ENCODE assay signal across 20 cellular contexts in genomic region chr5:139835656-139836055, GRCh38. TPM values are rescaled to one million over a fixed set of nuclear protein-coding genes. Genes with fewer than 3 reads are reported as not detected.
"Had no signal": no experiment of that assay in that cellular context is flagged by ENCODE, and none has a peak within 500 bp of the region (broad histone marks: within the 10 kb centered on the region; RNA-seq: fewer than 3 reads in every experiment).

No MANE protein-coding gene starts in this region.

- H3K27ac Mint-ChIP-seq: activated CD4-positive, alpha-beta T cell treated with anti-CD3 and anti-CD28 coated beads, Interleukin-2, amount 10 ng/mL, durations not matched to agents 7 days and 5 days; activated naive CD4-positive, alpha-beta T cell treated with anti-CD3 and anti-CD28 coated beads, Interleukin-2, amount 50 U/mL, for 72 hours; activated T-cell treated with anti-CD3 and anti-CD28 coated beads, Interleukin-2, amount 50 U/mL, for 72 hours; immature natural killer cell; stimulated activated memory B cell treated with anti-CD40 and anti-IgM and Interleukin-4, amounts not matched to agents 10 μg/mL and 1 μg/mL and 100 μg/mL, for 72 hours had no signal

- H3K36me3 ChIP-seq: neutrophil had no signal

- H3K4me1 Mint-ChIP-seq: activated CD4-positive, alpha-beta T cell treated with anti-CD3 and anti-CD28 coated beads, Interleukin-2, amount 10 ng/mL, durations not matched to agents 7 days and 5 days; immature natural killer cell; stimulated activated memory B cell treated with anti-CD40 and anti-IgM and Interleukin-4, amounts not matched to agents 10 μg/mL and 1 μg/mL and 100 μg/mL, for 72 hours had no signal

- H3K36me3 Mint-ChIP-seq: activated naive CD4-positive, alpha-beta T cell treated with anti-CD3 and anti-CD28 coated beads, Interleukin-2, amount 50 U/mL, for 72 hours; stimulated activated memory B cell treated with anti-CD40 and anti-IgM and Interleukin-4, amounts not matched to agents 10 μg/mL and 1 μg/mL and 100 μg/mL, for 72 hours had no signal

- H3K9me3 ChIP-seq: body of pancreas, neutrophil had no signal

- H3K4me1 ChIP-seq: body of pancreas, foreskin keratinocyte had no signal

- H3K4me3 Mint-ChIP-seq: activated CD4-positive, alpha-beta T cell treated with anti-CD3 and anti-CD28 coated beads, Interleukin-2, amount 10 ng/mL, durations not matched to agents 7 days and 5 days; activated T-cell treated with anti-CD3 and anti-CD28 coated beads, Interleukin-2, amount 50 U/mL, for 72 hours; immature natural killer cell; stimulated activated memory B cell treated with anti-CD40 and anti-IgM and Interleukin-4, amounts not matched to agents 10 μg/mL and 1 μg/mL and 100 μg/mL, for 72 hours had no signal

- H3K9me3 Mint-ChIP-seq: activated CD4-positive, alpha-beta T cell treated with anti-CD3 and anti-CD28 coated beads, Interleukin-2, amount 10 ng/mL, durations not matched to agents 7 days and 5 days; activated naive CD4-positive, alpha-beta T cell treated with anti-CD3 and anti-CD28 coated beads, Interleukin-2, amount 50 U/mL, for 72 hours; activated T-cell treated with anti-CD3 and anti-CD28 coated beads, Interleukin-2, amount 50 U/mL, for 72 hours; immature natural killer cell had no signal

- FAIRE-seq: TTC549, urothelium cell line had no signal

- H3K27ac ChIP-seq: body of pancreas, foreskin keratinocyte, neutrophil had no signal

- ATAC-seq: activated naive CD4-positive, alpha-beta T cell treated with anti-CD3 and anti-CD28 coated beads, Interleukin-2, amount 50 U/mL, for 72 hours; activated T-cell treated with anti-CD3 and anti-CD28 coated beads, Interleukin-2, amount 50 U/mL, for 72 hours; body of pancreas; foreskin keratinocyte; stimulated activated memory B cell treated with anti-CD40 and anti-IgM and Interleukin-4, amounts not matched to agents 10 μg/mL and 1 μg/mL and 100 μg/mL, for 72 hours had no signal

- H3K4me3 ChIP-seq: body of pancreas, lung had no signal

- DNase-seq: activated CD4-positive, alpha-beta T cell treated with anti-CD3 and anti-CD28 coated beads, Interleukin-2, amount 10 ng/mL, durations not matched to agents 7 days and 5 days; activated CD4-positive, CD25-positive, alpha-beta regulatory T cell; activated CD8-positive, alpha-beta memory T cell treated with anti-CD3 and anti-CD28 coated beads, Interleukin-2, amount 50 U/mL, for 48 hours; activated gamma-delta T cell; activated T-cell treated with anti-CD3 and anti-CD28 coated beads, Interleukin-2, amount 50 U/mL, for 72 hours; amygdala; body of pancreas; cerebellar nuclear complex; effector CD8-positive, alpha-beta T cell; foreskin keratinocyte; immature natural killer cell; retina; stimulated activated CD4-positive, alpha-beta T cell treated with anti-CD3 and anti-CD28 coated beads, Interleukin-2, amount 100 ng/mL, for 48 hours; T-helper 2 cell had no signal

- H3K27me3 ChIP-seq: body of pancreas had no signal

RNA-seq across cellular contexts. Expression of gene PSD2, which starts 40.0 kb away (rescaled TPM):
- total RNA-seq: activated CD4-positive, alpha-beta T cell treated with anti-CD3 and anti-CD28 coated beads, Interleukin-2, amount 10 ng/mL, durations not matched to agents 7 days and 5 days; activated naive CD4-positive, alpha-beta T cell treated with anti-CD3 and anti-CD28 coated beads, Interleukin-2, amount 50 U/mL, for 72 hours; activated T-cell treated with anti-CD3 and anti-CD28 coated beads, Interleukin-2, amount 50 U/mL, for 72 hours; foreskin keratinocyte had no signal
- polyA plus RNA-seq: foreskin keratinocyte had no signal
